Comparison of ENCODE assay signal across 7 cellular contexts in genomic region chr1:207049514-207049913, GRCh38. TPM values are rescaled to one million over a fixed set of nuclear protein-coding genes. Genes with fewer than 3 reads are reported as not detected.
DNase-seq lines count a peak whose midpoint lies in the region; ATAC-seq and TF ChIP-seq lines count a peak whose summit lies in the region.
"Had no signal": no experiment of that assay in that cellular context is flagged by ENCODE, and none has a peak within 500 bp of the region (broad histone marks: within the 10 kb centered on the region; RNA-seq: fewer than 3 reads in every experiment).

No MANE protein-coding gene starts in this region.

- no TSS peak for BruUV-seq in Caco-2 (replicated peaks; lab: Mats Ljungman, UMichigan)

- CTCF ChIA-PET in Caco-2 (lab: Charles Lee), result interaction anchor here (1.7 kb wide), 1 partner anchor 17 kb away, joined by 12 read pairs; the partner anchor contains the start of gene C1orf116
- CTCF ChIA-PET in activated CD4-positive, alpha-beta memory T cell treated with anti-CD3 and anti-CD28 coated beads, Interleukin-2, amount 10 ng/mL, durations not matched to agents 7 days and 5 days (lab: Charles Lee), result interaction anchor here (0.7 to 2.6 kb wide), 18 partner anchors 9 to 471 kb away, joined by 3 to 23 read pairs (median 4); partner anchors contain the start of genes C1orf116, DYRK3 and FCMR

- H3K27ac Mint-ChIP-seq in Caco-2 (ENCODE audit: unreplicated experiment), result peak overlapping the region; percentile 97
- H3K27ac Mint-ChIP-seq in activated CD4-positive, alpha-beta memory T cell treated with anti-CD3 and anti-CD28 coated beads, Interleukin-2, amount 10 ng/mL, durations not matched to agents 7 days and 5 days, result peak overlapping the region; percentile 80

- no peaks in the 10 kb centered on the region for H3K9me3 Mint-ChIP-seq in Caco-2 (ENCODE audit: unreplicated experiment)
- no peaks in the 10 kb centered on the region for H3K9me3 Mint-ChIP-seq in activated CD4-positive, alpha-beta memory T cell treated with anti-CD3 and anti-CD28 coated beads, Interleukin-2, amount 10 ng/mL, durations not matched to agents 7 days and 5 days

- DNase-seq in Caco-2 (no peak), NCI-H1436 (lab: John Stamatoyannopoulos, UW) (no peak), left lung (no peak)
- DNase-seq in activated CD4-positive, alpha-beta memory T cell treated with anti-CD3 and anti-CD28 coated beads, Interleukin-2, amount 10 ng/mL, durations not matched to agents 7 days and 5 days, result no peak

- 0 out of 2 replicates have a peak, but pooled peaks cover 1% of the 10 kb centered on the region for H3K36me3 ChIP-seq in Caco-2 (ENCODE audit: control insufficient read depth, insufficient read depth, low read length)
- peaks cover 15 to 29% of the 10 kb centered on the region in 2 donors for H3K36me3 ChIP-seq in mucosa of rectum (ENCODE audit: control insufficient read depth in 2 of 2, insufficient read depth in 2 of 2, low read length in 2 of 2)
- peaks cover 0 to 20% of the 10 kb centered on the region in 2 donors for H3K36me3 ChIP-seq in left lung

- H3K27me3 Mint-ChIP-seq in Caco-2 (ENCODE audit: insufficient read depth, unreplicated experiment), result no peaks in the 10 kb centered on the region
- H3K27me3 Mint-ChIP-seq in activated CD4-positive, alpha-beta memory T cell treated with anti-CD3 and anti-CD28 coated beads, Interleukin-2, amount 10 ng/mL, durations not matched to agents 7 days and 5 days, result peaks cover 6% of the 10 kb centered on the region

- intact Hi-C loops in Caco-2 (cut with micrococcal nuclease; ENCODE audit: unreplicated experiment) (no loop called here), left lung (cut with DNase I) (no loop called here)

- ATAC-seq in GM19328 (IDR thresholded peaks at IDR 0.05; ENCODE audit: unreplicated experiment), result no peak
- ATAC-seq in left lung, result no peak

- H3K9me3 ChIP-seq in Caco-2 (no peaks in the 10 kb centered on the region), mucosa of rectum (ENCODE audit: control insufficient read depth in 2 of 2, low read length in 2 of 2) (no peaks in the 10 kb centered on the region), left lung (no peaks in the 10 kb centered on the region)

- peak overlapping the region in 1 of 2 donors; percentile 89 for H3K27ac ChIP-seq in mucosa of rectum (ENCODE audit: low read depth in 2 of 2, low read length in 2 of 2)
- peak overlapping the region in 1 of 2 donors; percentile 94 for H3K27ac ChIP-seq in left lung

- H3K9ac ChIP-seq in mucosa of rectum (ENCODE audit: low read depth in 1 of 2, low read length in 2 of 2), result peak overlapping the region; percentile 94 to 96

- TF ChIP-seq CTCF in Caco-2 (IDR thresholded peaks at IDR 0.05; ENCODE audit: insufficient read depth in 1 of 2, low read depth in 1 of 2, low read length in 1 of 2, severe bottlenecking in 1 of 2, unreplicated experiment in 1 of 2) (no peak), left lung (IDR thresholded peaks at IDR 0.05) (no peak)

- peaks cover 31% of the 10 kb centered on the region for H3K4me1 ChIP-seq in Caco-2
- peaks cover 24 to 34% of the 10 kb centered on the region in 2 donors for H3K4me1 ChIP-seq in mucosa of rectum (ENCODE audit: control insufficient read depth in 2 of 2, insufficient read depth in 2 of 2, low read length in 2 of 2)
- peaks cover 21 to 76% of the 10 kb centered on the region in 2 donors for H3K4me1 ChIP-seq in left lung

- H3K27me3 ChIP-seq in Caco-2 (replicated peaks; ENCODE audit: control insufficient read depth, insufficient read depth, low read length) (no peaks in the 10 kb centered on the region), mucosa of rectum (ENCODE audit: control insufficient read depth in 2 of 2, insufficient read depth in 2 of 2, low read length in 2 of 2) (no peaks in the 10 kb centered on the region), left lung (no peaks in the 10 kb centered on the region)

- H3K36me3 Mint-ChIP-seq in Caco-2 (ENCODE audit: insufficient read depth, unreplicated experiment), result peaks cover 51% of the 10 kb centered on the region
- peaks cover 46% of the 10 kb centered on the region for H3K36me3 Mint-ChIP-seq in activated CD4-positive, alpha-beta memory T cell treated with anti-CD3 and anti-CD28 coated beads, Interleukin-2, amount 10 ng/mL, durations not matched to agents 7 days and 5 days (ENCODE audit: low read depth)

- POLR2A ChIA-PET in Caco-2 (lab: Charles Lee), result interaction anchor here (1.8 kb wide), 1 partner anchor 17 kb away, joined by 4 read pairs; the partner anchor contains the start of gene C1orf116
- POLR2A ChIA-PET in activated CD4-positive, alpha-beta memory T cell treated with anti-CD3 and anti-CD28 coated beads, Interleukin-2, amount 10 ng/mL, durations not matched to agents 7 days and 5 days (lab: Charles Lee), result interaction anchor here (0.6 to 1.3 kb wide), 5 partner anchors 11 to 313 kb away, joined by 3 to 5 read pairs (median 3); no protein-coding TSS in a partner anchor

- peaks cover 10% of the 10 kb centered on the region for H3K4me1 Mint-ChIP-seq in Caco-2 (ENCODE audit: low read depth, unreplicated experiment)
- H3K4me1 Mint-ChIP-seq in activated CD4-positive, alpha-beta memory T cell treated with anti-CD3 and anti-CD28 coated beads, Interleukin-2, amount 10 ng/mL, durations not matched to agents 7 days and 5 days, result peaks cover 65% of the 10 kb centered on the region

- peak overlapping the region; percentile 94 for H3K4me3 Mint-ChIP-seq in Caco-2 (ENCODE audit: unreplicated experiment)
- H3K4me3 Mint-ChIP-seq in activated CD4-positive, alpha-beta memory T cell treated with anti-CD3 and anti-CD28 coated beads, Interleukin-2, amount 10 ng/mL, durations not matched to agents 7 days and 5 days, result peak overlapping the region; percentile 98

- peak overlapping the region; percentile 73 for H3K4me3 ChIP-seq in Caco-2 (ENCODE audit: low read depth, low read length)
- H3K4me3 ChIP-seq in mucosa of rectum (ENCODE audit: low read length in 2 of 2), result peak overlapping the region; percentile 97
- peak overlapping the region in 1 of 2 donors; percentile 63 for H3K4me3 ChIP-seq in left lung

RNA-seq across cellular contexts. Expression of gene YOD1, which starts 1.5 kb away (rescaled TPM):
- total RNA-seq in Caco-2 (2022) (11.8 and 11.9 TPM in 2 replicates), left lung (1 to 10 TPM; 7.3 to 9.9 TPM)
- 1 to 10 TPM; 9.1 to 9.4 TPM for total RNA-seq in activated CD4-positive, alpha-beta memory T cell treated with anti-CD3 and anti-CD28 coated beads, Interleukin-2, amount 10 ng/mL, durations not matched to agents 7 days and 5 days

RNA-seq across cellular contexts. Expression of gene PFKFB2, which starts 3.6 kb away (rescaled TPM):
- 36.4 and 38.9 TPM in 2 replicates for total RNA-seq in Caco-2 (2022)
- total RNA-seq in activated CD4-positive, alpha-beta memory T cell treated with anti-CD3 and anti-CD28 coated beads, Interleukin-2, amount 10 ng/mL, durations not matched to agents 7 days and 5 days, result 1 to 10 TPM; 1.5 to 1.7 TPM
- total RNA-seq in left lung, result 10 to 100 TPM; 52.6 to 63.8 TPM

RNA-seq across cellular contexts. Expression of gene C1orf116, which starts 17.0 kb away (rescaled TPM):
- total RNA-seq in Caco-2 (2022), result 8.7 and 10.4 TPM in 2 replicates
- under 1 TPM in 1 of 2 experiments, not detected in 1; 0.08 TPM for total RNA-seq in activated CD4-positive, alpha-beta memory T cell treated with anti-CD3 and anti-CD28 coated beads, Interleukin-2, amount 10 ng/mL, durations not matched to agents 7 days and 5 days
- 100 to 1,000 TPM; 101 to 212 TPM for total RNA-seq in left lung

RNA-seq across cellular contexts. Expression of gene C4BPB, which starts 39.1 kb away (rescaled TPM):
- total RNA-seq in Caco-2 (2022) (93.0 and 99.8 TPM in 2 replicates), left lung (1 to 10 TPM; 4.3 to 6.4 TPM)
- total RNA-seq in activated CD4-positive, alpha-beta memory T cell treated with anti-CD3 and anti-CD28 coated beads, Interleukin-2, amount 10 ng/mL, durations not matched to agents 7 days and 5 days, result 1 to 10 TPM in 1 of 2 experiments, under 1 TPM in 1; 0.43 to 1.2 TPM
- total RNA-seq: LHCN-M2 had no signal

RNA-seq across cellular contexts. Expression of gene C4BPA, which starts 54.5 kb away (rescaled TPM):
- total RNA-seq in Caco-2 (2022) (10.6 and 12.7 TPM in 2 replicates), left lung (10 to 100 TPM; 22.2 to 32.1 TPM)
- not detected for total RNA-seq in activated CD4-positive, alpha-beta memory T cell treated with anti-CD3 and anti-CD28 coated beads, Interleukin-2, amount 10 ng/mL, durations not matched to agents 7 days and 5 days
- total RNA-seq: LHCN-M2 had no signal

Comparison
In these comparisons a context has a peak if more than half of its experiments do, and no peak if none do; other contexts are left out.
1. RNA of gene PFKFB2, which starts 3.6 kb away (total RNA-seq): 52.6 to 63.8 TPM in left lung and 36.4 to 38.9 TPM in Caco-2; 1.5 to 1.7 TPM in activated CD4-positive, alpha-beta memory T cell treated with anti-CD3 and anti-CD28 coated beads, Interleukin-2, amount 10 ng/mL, durations not matched to agents 7 days and 5 days; every median in the first group is over 10 times any median in the second.